ENCODE assay signal across 13 cellular contexts in genomic region chr1:54274448-54274847, GRCh38.
DNase-seq lines count a peak whose midpoint lies in the region; ATAC-seq, FAIRE-seq and TF ChIP-seq lines count a peak whose summit lies in the region.
"Had no signal": no experiment of that assay in that cellular context is flagged by ENCODE, and none has a peak within 500 bp of the region (broad histone marks: within the 10 kb centered on the region; RNA-seq: fewer than 3 reads in every experiment).

No MANE protein-coding gene starts in this region.

- ATAC-seq in gastroesophageal sphincter: no peak
- ATAC-seq in HG02642 (IDR thresholded peaks at IDR 0.05; ENCODE audit: poor library complexity, unreplicated experiment): no peak

- H3K36me3 ChIP-seq in CD4-positive, alpha-beta memory T cell (ENCODE audit: insufficient read depth, low read length): no peaks in the 10 kb centered on the region
- H3K36me3 ChIP-seq in gastroesophageal sphincter (no peaks in the 10 kb centered on the region), prostate gland (no peaks in the 10 kb centered on the region)

- CTCF ChIA-PET in CD4-positive, alpha-beta memory T cell (lab: Charles Lee; ENCODE audit: partially characterized antibody): no interaction called here

- H3K4me1 Mint-ChIP-seq in CD4-positive, alpha-beta memory T cell: peaks cover 13 to 43% (median 27%) of the 10 kb centered on the region in 4 donors

- DNase-seq in CD4-positive, alpha-beta memory T cell: no peak
- peak; percentile 3 for DNase-seq in NCI-H460 (ENCODE audit: extremely low read depth, low read depth)
- DNase-seq in prostate gland (ENCODE audit: low spot score): no peak
- DNase-seq in NOMO-1 (lab: John Stamatoyannopoulos, UW; ENCODE audit: unreplicated experiment in 2 of 2): no peak
- DNase-seq in GM03348 (ENCODE audit: low spot score): no peak
- no peak for DNase-seq in D721Med (ENCODE audit: insufficient read length, low spot score)
- DNase-seq: DND-41, occipital lobe had no signal

- no peaks in the 10 kb centered on the region for H3K27me3 Mint-ChIP-seq in CD4-positive, alpha-beta memory T cell

- H3K4me3 ChIP-seq in CD4-positive, alpha-beta memory T cell (ENCODE audit: low read length in 2 of 2): no peak overlapping the region
- H3K4me3 ChIP-seq in gastroesophageal sphincter (no peak overlapping the region), prostate gland (no peak overlapping the region)
- H3K4me3 ChIP-seq: SK-N-MC had no signal

- FAIRE-seq in D721Med (lab: Jason Lieb, UNC): no peak
- FAIRE-seq: frontal cortex had no signal

- peak overlapping the region in 4 of 7 donors; percentile 43 to 66 (median 50) for H3K27ac Mint-ChIP-seq in CD4-positive, alpha-beta memory T cell
- H3K27ac Mint-ChIP-seq: activated T-helper 2 cell treated with anti-CD3 and anti-CD28 coated beads, Interferon-gamma antibody, Interleukin-2, Interleukin-4, amounts not matched to agents 10 μg/mL and 5 μg/mL and 100 μg/mL, durations not matched to agents 14 hours and 24 hours and 36 hours had no signal

- no peak for TF ChIP-seq POLR2A in gastroesophageal sphincter (IDR thresholded peaks at IDR 0.05)
- no peak for TF ChIP-seq POLR2A in prostate gland (IDR thresholded peaks at IDR 0.05)

- no peak overlapping the region for H3K4me3 Mint-ChIP-seq in CD4-positive, alpha-beta memory T cell

- TF ChIP-seq CTCF in gastroesophageal sphincter (IDR thresholded peaks at IDR 0.05) (no peak), prostate gland (IDR thresholded peaks at IDR 0.05) (no peak), D721Med (IDR thresholded peaks at IDR 0.05; ENCODE audit: insufficient read depth, missing control alignments) (no peak)

- intact Hi-C loops in CD4-positive, alpha-beta memory T cell (cut with micrococcal nuclease): no loop called here
- intact Hi-C loops in prostate gland (cut with DNase I): no loop called here

- H3K9me3 Mint-ChIP-seq in CD4-positive, alpha-beta memory T cell: no peaks in the 10 kb centered on the region
- H3K9me3 Mint-ChIP-seq: activated T-helper 2 cell treated with anti-CD3 and anti-CD28 coated beads, Interferon-gamma antibody, Interleukin-2, Interleukin-4, amounts not matched to agents 10 μg/mL and 5 μg/mL and 100 μg/mL, durations not matched to agents 14 hours and 24 hours and 36 hours had no signal

- peaks cover 4 to 11% of the 10 kb centered on the region in 2 donors for H3K36me3 Mint-ChIP-seq in CD4-positive, alpha-beta memory T cell

- H3K27ac ChIP-seq in CD4-positive, alpha-beta memory T cell (ENCODE audit: low read depth, low read length): no peak overlapping the region
- H3K27ac ChIP-seq in gastroesophageal sphincter (peak overlapping the region; percentile 64 to 98 (median 96)), prostate gland (peak overlapping the region; percentile 80 to 86)
- H3K27ac ChIP-seq: SK-N-MC had no signal

- no peaks in the 10 kb centered on the region for H3K27me3 ChIP-seq in CD4-positive, alpha-beta memory T cell (ENCODE audit: insufficient read depth, low read length)
- H3K27me3 ChIP-seq in gastroesophageal sphincter (no peaks in the 10 kb centered on the region), prostate gland (replicated peaks; ENCODE audit: insufficient read depth) (no peaks in the 10 kb centered on the region)

- WGBS in gastroesophageal sphincter (ENCODE audit: low coverage in 1 of 2), 2 donors: 50 to 67% methylated on average over 1 to 5 of the region's 8 CpGs
- WGBS in prostate gland: 73% methylated on average over 8 of the region's 8 CpGs

- H3K9me3 ChIP-seq in CD4-positive, alpha-beta memory T cell (ENCODE audit: control insufficient read depth in 1 of 2, low read length in 2 of 2): no peaks in the 10 kb centered on the region
- no peaks in the 10 kb centered on the region for H3K9me3 ChIP-seq in gastroesophageal sphincter
- no peaks in the 10 kb centered on the region for H3K9me3 ChIP-seq in prostate gland

- POLR2A ChIA-PET in CD4-positive, alpha-beta memory T cell (lab: Charles Lee; ENCODE audit: partially characterized antibody): no interaction called here

- H3K4me1 ChIP-seq in CD4-positive, alpha-beta memory T cell (ENCODE audit: insufficient read depth, low read length): peaks cover 17% of the 10 kb centered on the region
- H3K4me1 ChIP-seq in gastroesophageal sphincter (peaks cover 25 to 99% (median 73%) of the 10 kb centered on the region in 3 donors), prostate gland (replicated peaks) (peaks cover 43% of the 10 kb centered on the region)

- TF ChIP-seq EP300 in gastroesophageal sphincter (IDR thresholded peaks at IDR 0.05): no peak
